Comparison of ENCODE assay signal across 15 cellular contexts in genomic region chr1:209758360-209758759, GRCh38. TPM values are rescaled to one million over a fixed set of nuclear protein-coding genes. Genes with fewer than 3 reads are reported as not detected.
DNase-seq lines count a peak whose midpoint lies in the region; ATAC-seq and TF ChIP-seq lines count a peak whose summit lies in the region.
"Had no signal": no experiment of that assay in that cellular context is flagged by ENCODE, and none has a peak within 500 bp of the region (broad histone marks: within the 10 kb centered on the region; RNA-seq: fewer than 3 reads in every experiment).

No MANE protein-coding gene starts in this region.

- no peak for TF ChIP-seq EP300 in stomach (IDR thresholded peaks at IDR 0.05)

- peak overlapping the region; percentile 90 to 100 (median 98) for H3K4me3 Mint-ChIP-seq in CD8-positive, alpha-beta memory T cell
- peak overlapping the region; percentile 97 for H3K4me3 Mint-ChIP-seq in activated CD4-positive, alpha-beta memory T cell treated with anti-CD3 and anti-CD28 coated beads, Interleukin-2, amount 10 ng/mL, durations not matched to agents 7 days and 5 days
- H3K4me3 Mint-ChIP-seq: type B pancreatic cell had no signal

- peaks cover 71 to 81% (median 76%) of the 10 kb centered on the region in 3 donors for H3K4me1 Mint-ChIP-seq in CD8-positive, alpha-beta memory T cell
- peaks cover 76% of the 10 kb centered on the region for H3K4me1 Mint-ChIP-seq in activated CD4-positive, alpha-beta memory T cell treated with anti-CD3 and anti-CD28 coated beads, Interleukin-2, amount 10 ng/mL, durations not matched to agents 7 days and 5 days

- H3K27me3 ChIP-seq in BLaER1 (no peaks in the 10 kb centered on the region), mononuclear cell (ENCODE audit: insufficient read depth, low read length) (no peaks in the 10 kb centered on the region), stomach (no peaks in the 10 kb centered on the region)
- H3K27me3 ChIP-seq in CD8-positive, alpha-beta memory T cell (ENCODE audit: insufficient read depth, low read length, poor library complexity, severe bottlenecking) = no peaks in the 10 kb centered on the region

- WGBS in stomach, 5 donors = 56 to 78% (median 62%) methylated on average over 2 of the region's 2 CpGs

- H3K27ac Mint-ChIP-seq in CD8-positive, alpha-beta memory T cell = peak overlapping the region; percentile 84 to 98 (median 97)
- peak overlapping the region; percentile 96 for H3K27ac Mint-ChIP-seq in activated CD4-positive, alpha-beta memory T cell treated with anti-CD3 and anti-CD28 coated beads, Interleukin-2, amount 10 ng/mL, durations not matched to agents 7 days and 5 days
- H3K27ac Mint-ChIP-seq: progenitor cell of endocrine pancreas, type B pancreatic cell had no signal

- H3K9me3 Mint-ChIP-seq in CD8-positive, alpha-beta memory T cell = no peaks in the 10 kb centered on the region
- no peaks in the 10 kb centered on the region for H3K9me3 Mint-ChIP-seq in activated CD4-positive, alpha-beta memory T cell treated with anti-CD3 and anti-CD28 coated beads, Interleukin-2, amount 10 ng/mL, durations not matched to agents 7 days and 5 days
- H3K9me3 Mint-ChIP-seq: type B pancreatic cell had no signal

- POLR2A ChIA-PET in CD8-positive, alpha-beta memory T cell (lab: Charles Lee) = interaction anchor here (0.8 to 5.1 kb wide), 2 partner anchors 8 to 11 kb away, joined by 3 to 50 read pairs; no protein-coding TSS in a partner anchor
- POLR2A ChIA-PET in activated CD4-positive, alpha-beta memory T cell treated with anti-CD3 and anti-CD28 coated beads, Interleukin-2, amount 10 ng/mL, durations not matched to agents 7 days and 5 days (lab: Charles Lee) = interaction anchor here (0.7 to 15.2 kb wide), 3 partner anchors 8 to 26 kb away, joined by 3 to 799 read pairs (median 19); partner anchors contain the start of gene C1orf74

- no peak overlapping the region for H3K9ac ChIP-seq in BLaER1

- peaks cover 42% of the 10 kb centered on the region for H3K4me1 ChIP-seq in BLaER1
- H3K4me1 ChIP-seq in CD8-positive, alpha-beta memory T cell (ENCODE audit: insufficient read depth, low read length) = peaks cover 79% of the 10 kb centered on the region
- H3K4me1 ChIP-seq in mononuclear cell (ENCODE audit: insufficient read depth, low read length) = peaks cover 88% of the 10 kb centered on the region
- peaks cover 0 to 37% (median 9%) of the 10 kb centered on the region in 4 donors for H3K4me1 ChIP-seq in stomach

- ATAC-seq in HG02840 (IDR thresholded peaks at IDR 0.05; ENCODE audit: low FRiP score, unreplicated experiment) = no peak

- peak overlapping the region; percentile 42 for H3K4me2 ChIP-seq in BLaER1

- H4K20me1 ChIP-seq in BLaER1 = no peaks in the 10 kb centered on the region

- H3K9me3 ChIP-seq in BLaER1 (no peaks in the 10 kb centered on the region), mononuclear cell (ENCODE audit: low read depth, low read length) (no peaks in the 10 kb centered on the region), stomach (no peaks in the 10 kb centered on the region)
- H3K9me3 ChIP-seq in CD8-positive, alpha-beta memory T cell (ENCODE audit: low read length) = no peaks in the 10 kb centered on the region

- TF ChIP-seq POLR2A in stomach (IDR thresholded peaks at IDR 0.05) = no peak

- H3K27ac ChIP-seq in BLaER1 (no peak overlapping the region), stomach (peak overlapping the region in 1 of 5 donors; percentile 20)
- H3K27ac ChIP-seq in CD8-positive, alpha-beta memory T cell (ENCODE audit: low read depth, low read length) = peak overlapping the region; percentile 20
- H3K27ac ChIP-seq: SK-N-MC had no signal

- H3K36me3 ChIP-seq in BLaER1 (peaks cover 28% of the 10 kb centered on the region), stomach (peaks cover 0 to 9% (median 0%) of the 10 kb centered on the region in 4 donors)
- H3K36me3 ChIP-seq in CD8-positive, alpha-beta memory T cell (ENCODE audit: insufficient read depth, low read length) = peaks cover 41% of the 10 kb centered on the region

- CTCF ChIA-PET in CD8-positive, alpha-beta memory T cell (lab: Charles Lee) = interaction anchor here (17.1 to 17.3 kb wide), 2 partner anchors 4 to 7 kb away, joined by 255 read pairs; partner anchors contain the start of gene TRAF3IP3
- CTCF ChIA-PET in activated CD4-positive, alpha-beta memory T cell treated with anti-CD3 and anti-CD28 coated beads, Interleukin-2, amount 10 ng/mL, durations not matched to agents 7 days and 5 days (lab: Charles Lee) = interaction anchor here (4.6 to 6.8 kb wide), 2 partner anchors 10 kb away, joined by 25 to 98 read pairs; no protein-coding TSS in a partner anchor

- peaks cover 23 to 72% (median 36%) of the 10 kb centered on the region in 3 donors for H3K36me3 Mint-ChIP-seq in CD8-positive, alpha-beta memory T cell
- H3K36me3 Mint-ChIP-seq in activated CD4-positive, alpha-beta memory T cell treated with anti-CD3 and anti-CD28 coated beads, Interleukin-2, amount 10 ng/mL, durations not matched to agents 7 days and 5 days (ENCODE audit: low read depth) = peaks cover 81% of the 10 kb centered on the region
- H3K36me3 Mint-ChIP-seq: type B pancreatic cell had no signal

- no peaks in the 10 kb centered on the region for H3K27me3 Mint-ChIP-seq in CD8-positive, alpha-beta memory T cell
- H3K27me3 Mint-ChIP-seq in activated CD4-positive, alpha-beta memory T cell treated with anti-CD3 and anti-CD28 coated beads, Interleukin-2, amount 10 ng/mL, durations not matched to agents 7 days and 5 days = no peaks in the 10 kb centered on the region

- no peak for DNase-seq in CD8-positive, alpha-beta memory T cell
- DNase-seq in activated CD4-positive, alpha-beta memory T cell treated with anti-CD3 and anti-CD28 coated beads, Interleukin-2, amount 10 ng/mL, durations not matched to agents 7 days and 5 days = no peak
- no peak for DNase-seq in NK-92 treated with Interleukin-12 subunit alpha and Interleukin-12 subunit beta, amount 100 ng/mL, for 24 hours (lab: John Stamatoyannopoulos, UW)
- DNase-seq in stomach = no peak
- DNase-seq: activated effector memory CD4-positive, alpha-beta T cell treated with anti-CD3 and anti-CD28 coated beads, Interleukin-2, amount 50 U/mL, for 16 hours; EL; midbrain; NCI-H1105; NCI-H226 had no signal

- H3K4me3 ChIP-seq in BLaER1 (no peak overlapping the region), mononuclear cell (ENCODE audit: low read length) (peak overlapping the region; percentile 56), stomach (peak overlapping the region in 2 of 4 donors; percentile 13 to 35)
- H3K4me3 ChIP-seq in CD8-positive, alpha-beta memory T cell (ENCODE audit: low read length) = peak overlapping the region; percentile 89
- H3K4me3 ChIP-seq: SK-N-MC had no signal

- no peak for TF ChIP-seq CTCF in stomach (IDR thresholded peaks at IDR 0.05)

- intact Hi-C loops in stomach (cut with DNase I; ENCODE audit: low total_unique reads) = no loop called here

RNA-seq across cellular contexts. Expression of gene TRAF3IP3, which starts 2.5 kb away (rescaled TPM):
- total RNA-seq in CD8-positive, alpha-beta memory T cell = 100 to 1,000 TPM; 193 to 209 TPM
- 414 TPM for polyA plus RNA-seq in CD8-positive, alpha-beta memory T cell
- total RNA-seq in activated CD4-positive, alpha-beta memory T cell treated with anti-CD3 and anti-CD28 coated beads, Interleukin-2, amount 10 ng/mL, durations not matched to agents 7 days and 5 days = 100 to 1,000 TPM; 421 to 422 TPM
- total RNA-seq in mononuclear cell (92.5 TPM), stomach (1 to 10 TPM in 4 of 5 donors, not detected in 1; 2.2 to 9.6 (median 3.4) TPM)
- 1 to 10 TPM; 2.2 to 6.7 (median 2.6) TPM for polyA plus RNA-seq in stomach
- total RNA-seq: progenitor cell of endocrine pancreas had no signal

RNA-seq across cellular contexts. Expression of gene C1orf74, which starts 26.0 kb away (rescaled TPM):
- total RNA-seq in CD8-positive, alpha-beta memory T cell = 1 to 10 TPM; 2.2 TPM
- 0.35 TPM for polyA plus RNA-seq in CD8-positive, alpha-beta memory T cell
- total RNA-seq in activated CD4-positive, alpha-beta memory T cell treated with anti-CD3 and anti-CD28 coated beads, Interleukin-2, amount 10 ng/mL, durations not matched to agents 7 days and 5 days = 1 to 10 TPM; 2.1 to 2.2 TPM
- total RNA-seq in mononuclear cell = 1.0 TPM
- 1 to 10 TPM in 2 of 5 donors, under 1 TPM in 2, not detected in 1; 0.72 to 3.6 (median 2.0) TPM for total RNA-seq in stomach
- 1 to 10 TPM; 1.3 to 1.8 (median 1.5) TPM for polyA plus RNA-seq in stomach

RNA-seq across cellular contexts. Expression of gene IRF6, which starts 47.6 kb away (rescaled TPM):
- total RNA-seq in CD8-positive, alpha-beta memory T cell = 1 to 10 TPM; 1.2 TPM
- 1.0 TPM for polyA plus RNA-seq in CD8-positive, alpha-beta memory T cell
- total RNA-seq in activated CD4-positive, alpha-beta memory T cell treated with anti-CD3 and anti-CD28 coated beads, Interleukin-2, amount 10 ng/mL, durations not matched to agents 7 days and 5 days = under 1 TPM; 0.10 to 0.25 TPM
- total RNA-seq in mononuclear cell (0.94 TPM), stomach (10 to 100 TPM; 11.6 to 64.8 (median 33.5) TPM)
- polyA plus RNA-seq in stomach = 10 to 100 TPM; 19.5 to 27.8 (median 25.2) TPM

RNA-seq across cellular contexts. Expression of gene HSD11B1, which starts 53.7 kb away (rescaled TPM):
- total RNA-seq in CD8-positive, alpha-beta memory T cell = under 1 TPM; 0.59 to 0.80 TPM
- 0.30 TPM for polyA plus RNA-seq in CD8-positive, alpha-beta memory T cell
- 10 to 100 TPM in 1 of 2 experiments, 1 to 10 TPM in 1; 8.7 to 11.4 TPM for total RNA-seq in activated CD4-positive, alpha-beta memory T cell treated with anti-CD3 and anti-CD28 coated beads, Interleukin-2, amount 10 ng/mL, durations not matched to agents 7 days and 5 days
- total RNA-seq in mononuclear cell = 0.10 TPM
- 1 to 10 TPM in 3 of 5 donors, not detected in 2; 2.0 to 2.9 (median 2.3) TPM for total RNA-seq in stomach
- polyA plus RNA-seq in stomach = 10 to 100 TPM in 1 of 3 donors, 1 to 10 TPM in 2; 1.5 to 14.0 (median 4.7) TPM
- total RNA-seq: progenitor cell of endocrine pancreas had no signal
